ENCODE assay signal across 1 cellular context in genomic region chr6:37259191-37259590, GRCh38.
TF ChIP-seq lines count a peak whose summit lies in the region.

No MANE protein-coding gene starts in this region.

TF ChIP-seq in K562, 482 proteins besides CTCF, POLR2A, EP300 and RAD21 (continued from another document):
- TF ChIP-seq CREB1 (IDR thresholded peaks at IDR 0.05) (no peak), CREB1 (CRISPR knock-in tag; IDR thresholded peaks at IDR 0.05) (no peak), DDX20 (tag; IDR thresholded peaks at IDR 0.05; ENCODE audit: low read depth) (no peak), FOXP1 (CRISPR knock-in tag; IDR thresholded peaks at IDR 0.05) (no peak), ZNF121 (CRISPR knock-in tag; conservative IDR thresholded peaks at IDR 0.05) (no peak), HOMEZ (CRISPR knock-in tag; IDR thresholded peaks at IDR 0.05) (no peak), MEIS2 (IDR thresholded peaks at IDR 0.05; ENCODE audit: partially characterized antibody) (peak; percentile 26), FOXK2 (conservative IDR thresholded peaks at IDR 0.05 in 1 of 2, IDR thresholded peaks at IDR 0.05 in 1 of 2; ENCODE audit: low read depth in 2 of 2) (no peak), DEAF1 (CRISPR knock-in tag; IDR thresholded peaks at IDR 0.05) (no peak), HIVEP1 (CRISPR knock-in tag; IDR thresholded peaks at IDR 0.05) (no peak), MCM3 (IDR thresholded peaks at IDR 0.05) (no peak), POLR3A (IDR thresholded peaks at IDR 0.05; ENCODE audit: borderline replicate concordance, extremely low read depth, insufficient read depth, insufficient read length) (no peak), ILF3 (IDR thresholded peaks at IDR 0.05; ENCODE audit: borderline replicate concordance) (0 out of 2 replicates have a peak, but pooled peaks have one; percentile 15), HSF4 (CRISPR knock-in tag; IDR thresholded peaks at IDR 0.05; ENCODE audit: borderline replicate concordance) (no peak), NCOA2 (IDR thresholded peaks at IDR 0.05; ENCODE audit: partially characterized antibody in 2 of 2) (no peak), RBBP5 (IDR thresholded peaks at IDR 0.05; ENCODE audit: borderline replicate concordance, insufficient read depth, low read length, poor library complexity, severe bottlenecking) (no peak), NR4A1 (CRISPR knock-in tag; IDR thresholded peaks at IDR 0.05) (no peak), NR4A1 (tag; IDR thresholded peaks at IDR 0.05) (0 out of 2 replicates have a peak, but pooled peaks have one; percentile 31), ZNF316 (IDR thresholded peaks at IDR 0.05) (no peak), POLR2B (IDR thresholded peaks at IDR 0.05; ENCODE audit: low read depth, partially characterized antibody) (no peak), MTF1 (CRISPR knock-in tag; IDR thresholded peaks at IDR 0.05; ENCODE audit: borderline replicate concordance) (no peak), JUND (IDR thresholded peaks at IDR 0.05; ENCODE audit: borderline replicate concordance, low read depth, low read length) (no peak), JUND (tag; IDR thresholded peaks at IDR 0.05; ENCODE audit: borderline replicate concordance, low read depth, low read length) (no peak), BHLHE40 (IDR thresholded peaks at IDR 0.05; ENCODE audit: low read length) (no peak), ZNF551 (CRISPR knock-in tag; IDR thresholded peaks at IDR 0.05) (no peak), CCNT2 (IDR thresholded peaks at IDR 0.05; ENCODE audit: borderline replicate concordance, extremely low read depth, insufficient read length, low read depth, low read length) (no peak), L3MBTL2 (IDR thresholded peaks at IDR 0.05) (0 out of 2 replicates have a peak, but pooled peaks have one; percentile 21), ZNF175 (CRISPR knock-in tag; IDR thresholded peaks at IDR 0.05; ENCODE audit: low read depth) (peak; percentile 62; the same call in 1 of the 2 replicates), SNAPC5 (CRISPR knock-in tag; IDR thresholded peaks at IDR 0.05) (no peak), SMAD1 (IDR thresholded peaks at IDR 0.05; ENCODE audit: low read depth, low read length, partially characterized antibody) (no peak), RFX7 (CRISPR knock-in tag; IDR thresholded peaks at IDR 0.05) (no peak), CBX5 (IDR thresholded peaks at IDR 0.05; ENCODE audit: borderline replicate concordance, low read depth) (no peak), ARNT (IDR thresholded peaks at IDR 0.05) (no peak), PHB2 (IDR thresholded peaks at IDR 0.05; ENCODE audit: low read depth) (no peak), ELF2 (CRISPR knock-in tag; IDR thresholded peaks at IDR 0.05) (peak; percentile 38; the same call in 1 of the 2 replicates), KLF13 (tag; IDR thresholded peaks at IDR 0.05; ENCODE audit: borderline replicate concordance, low read depth) (no peak), TEAD1 (CRISPR knock-in tag; IDR thresholded peaks at IDR 0.05) (no peak), ZNF124 (CRISPR knock-in tag; IDR thresholded peaks at IDR 0.05) (no peak), THAP12 (CRISPR knock-in tag; IDR thresholded peaks at IDR 0.05) (no peak)
- TF ChIP-seq, protein P1, sequence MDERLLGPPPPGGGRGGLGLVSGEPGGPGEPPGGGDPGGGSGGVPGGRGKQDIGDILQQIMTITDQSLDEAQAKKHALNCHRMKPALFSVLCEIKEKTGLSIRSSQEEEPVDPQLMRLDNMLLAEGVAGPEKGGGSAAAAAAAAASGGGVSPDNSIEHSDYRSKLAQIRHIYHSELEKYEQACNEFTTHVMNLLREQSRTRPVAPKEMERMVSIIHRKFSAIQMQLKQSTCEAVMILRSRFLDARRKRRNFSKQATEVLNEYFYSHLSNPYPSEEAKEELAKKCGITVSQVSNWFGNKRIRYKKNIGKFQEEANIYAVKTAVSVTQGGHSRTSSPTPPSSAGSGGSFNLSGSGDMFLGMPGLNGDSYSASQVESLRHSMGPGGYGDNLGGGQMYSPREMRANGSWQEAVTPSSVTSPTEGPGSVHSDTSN (CRISPR knock-in tag; IDR thresholded peaks at IDR 0.05; ENCODE audit: low read depth): no peak
- TF ChIP-seq, protein P1 (tag; conservative IDR thresholded peaks at IDR 0.05; ENCODE audit: low read depth): no peak
- TF ChIP-seq, protein P2, sequence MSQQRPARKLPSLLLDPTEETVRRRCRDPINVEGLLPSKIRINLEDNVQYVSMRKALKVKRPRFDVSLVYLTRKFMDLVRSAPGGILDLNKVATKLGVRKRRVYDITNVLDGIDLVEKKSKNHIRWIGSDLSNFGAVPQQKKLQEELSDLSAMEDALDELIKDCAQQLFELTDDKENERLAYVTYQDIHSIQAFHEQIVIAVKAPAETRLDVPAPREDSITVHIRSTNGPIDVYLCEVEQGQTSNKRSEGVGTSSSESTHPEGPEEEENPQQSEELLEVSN (IDR thresholded peaks at IDR 0.05; ENCODE audit: borderline replicate concordance in 1 of 2, extremely low read depth in 1 of 2, insufficient read depth in 1 of 2, insufficient read length in 1 of 2, low read depth in 1 of 2, low read length in 1 of 2, poor library complexity in 1 of 2, severe bottlenecking in 1 of 2): no peak
- TF ChIP-seq, protein P3, sequence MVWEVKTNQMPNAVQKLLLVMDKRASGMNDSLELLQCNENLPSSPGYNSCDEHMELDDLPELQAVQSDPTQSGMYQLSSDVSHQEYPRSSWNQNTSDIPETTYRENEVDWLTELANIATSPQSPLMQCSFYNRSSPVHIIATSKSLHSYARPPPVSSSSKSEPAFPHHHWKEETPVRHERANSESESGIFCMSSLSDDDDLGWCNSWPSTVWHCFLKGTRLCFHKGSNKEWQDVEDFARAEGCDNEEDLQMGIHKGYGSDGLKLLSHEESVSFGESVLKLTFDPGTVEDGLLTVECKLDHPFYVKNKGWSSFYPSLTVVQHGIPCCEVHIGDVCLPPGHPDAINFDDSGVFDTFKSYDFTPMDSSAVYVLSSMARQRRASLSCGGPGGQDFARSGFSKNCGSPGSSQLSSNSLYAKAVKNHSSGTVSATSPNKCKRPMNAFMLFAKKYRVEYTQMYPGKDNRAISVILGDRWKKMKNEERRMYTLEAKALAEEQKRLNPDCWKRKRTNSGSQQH (CRISPR knock-in tag; IDR thresholded peaks at IDR 0.05): no peak
- TF ChIP-seq, protein P4, sequence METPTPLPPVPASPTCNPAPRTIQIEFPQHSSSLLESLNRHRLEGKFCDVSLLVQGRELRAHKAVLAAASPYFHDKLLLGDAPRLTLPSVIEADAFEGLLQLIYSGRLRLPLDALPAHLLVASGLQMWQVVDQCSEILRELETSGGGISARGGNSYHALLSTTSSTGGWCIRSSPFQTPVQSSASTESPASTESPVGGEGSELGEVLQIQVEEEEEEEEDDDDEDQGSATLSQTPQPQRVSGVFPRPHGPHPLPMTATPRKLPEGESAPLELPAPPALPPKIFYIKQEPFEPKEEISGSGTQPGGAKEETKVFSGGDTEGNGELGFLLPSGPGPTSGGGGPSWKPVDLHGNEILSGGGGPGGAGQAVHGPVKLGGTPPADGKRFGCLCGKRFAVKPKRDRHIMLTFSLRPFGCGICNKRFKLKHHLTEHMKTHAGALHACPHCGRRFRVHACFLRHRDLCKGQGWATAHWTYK (CRISPR knock-in tag; IDR thresholded peaks at IDR 0.05): no peak
- TF ChIP-seq, protein P5, sequence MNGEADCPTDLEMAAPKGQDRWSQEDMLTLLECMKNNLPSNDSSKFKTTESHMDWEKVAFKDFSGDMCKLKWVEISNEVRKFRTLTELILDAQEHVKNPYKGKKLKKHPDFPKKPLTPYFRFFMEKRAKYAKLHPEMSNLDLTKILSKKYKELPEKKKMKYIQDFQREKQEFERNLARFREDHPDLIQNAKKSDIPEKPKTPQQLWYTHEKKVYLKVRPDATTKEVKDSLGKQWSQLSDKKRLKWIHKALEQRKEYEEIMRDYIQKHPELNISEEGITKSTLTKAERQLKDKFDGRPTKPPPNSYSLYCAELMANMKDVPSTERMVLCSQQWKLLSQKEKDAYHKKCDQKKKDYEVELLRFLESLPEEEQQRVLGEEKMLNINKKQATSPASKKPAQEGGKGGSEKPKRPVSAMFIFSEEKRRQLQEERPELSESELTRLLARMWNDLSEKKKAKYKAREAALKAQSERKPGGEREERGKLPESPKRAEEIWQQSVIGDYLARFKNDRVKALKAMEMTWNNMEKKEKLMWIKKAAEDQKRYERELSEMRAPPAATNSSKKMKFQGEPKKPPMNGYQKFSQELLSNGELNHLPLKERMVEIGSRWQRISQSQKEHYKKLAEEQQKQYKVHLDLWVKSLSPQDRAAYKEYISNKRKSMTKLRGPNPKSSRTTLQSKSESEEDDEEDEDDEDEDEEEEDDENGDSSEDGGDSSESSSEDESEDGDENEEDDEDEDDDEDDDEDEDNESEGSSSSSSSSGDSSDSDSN (IDR thresholded peaks at IDR 0.05; ENCODE audit: borderline replicate concordance in 1 of 2, low read depth in 2 of 2, low read length in 2 of 2): no peak
- TF ChIP-seq, protein P6, sequence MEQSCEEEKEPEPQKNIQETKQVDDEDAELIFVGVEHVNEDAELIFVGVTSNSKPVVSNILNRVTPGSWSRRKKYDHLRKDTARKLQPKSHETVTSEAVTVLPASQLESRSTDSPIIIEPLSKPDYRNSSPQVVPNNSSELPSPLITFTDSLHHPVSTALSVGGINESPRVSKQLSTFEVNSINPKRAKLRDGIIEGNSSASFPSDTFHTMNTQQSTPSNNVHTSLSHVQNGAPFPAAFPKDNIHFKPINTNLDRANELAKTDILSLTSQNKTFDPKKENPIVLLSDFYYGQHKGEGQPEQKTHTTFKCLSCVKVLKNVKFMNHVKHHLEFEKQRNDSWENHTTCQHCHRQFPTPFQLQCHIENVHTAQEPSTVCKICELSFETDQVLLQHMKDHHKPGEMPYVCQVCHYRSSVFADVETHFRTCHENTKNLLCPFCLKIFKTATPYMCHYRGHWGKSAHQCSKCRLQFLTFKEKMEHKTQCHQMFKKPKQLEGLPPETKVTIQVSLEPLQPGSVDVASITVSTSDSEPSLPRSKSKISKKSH (CRISPR knock-in tag; IDR thresholded peaks at IDR 0.05): no peak
